21 cellular contexts compared by ENCODE assay signal in genomic region chr13:24218320-24218719, GRCh38. TPM values are rescaled to one million over a fixed set of nuclear protein-coding genes. Genes with fewer than 3 reads are reported as not detected.
A peak's percentile ranks its signal among the peaks of the same experiment; 100 is the strongest.
DNase-seq lines count a peak whose midpoint lies in the region; ATAC-seq, FAIRE-seq and TF ChIP-seq lines count a peak whose summit lies in the region.
"Had no signal": no experiment of that assay in that cellular context is flagged by ENCODE, and none has a peak within 500 bp of the region (broad histone marks: within the 10 kb centered on the region; RNA-seq: fewer than 3 reads in every experiment).

No MANE protein-coding gene starts in this region.

- no peak overlapping the region; the same call in 1 of the 2 replicates for H3K27ac ChIP-seq in BLaER1
- peak overlapping the region; percentile 69 for H3K27ac ChIP-seq in HepG2 (ENCODE audit: extremely low read length, insufficient read depth, low read length)
- H3K27ac ChIP-seq in stomach = peak overlapping the region in 3 of 5 donors; percentile 42 to 57 (median 46)
- H3K27ac ChIP-seq: HL-60, testis had no signal

- TF ChIP-seq CTCF in HepG2 (CRISPR knock-in tag; IDR thresholded peaks at IDR 0.05) (no peak), stomach (IDR thresholded peaks at IDR 0.05) (no peak), mesothelial cell of epicardium (IDR thresholded peaks at IDR 0.05; ENCODE audit: unreplicated experiment) (no peak)

- H3K4me2 ChIP-seq in BLaER1 (peak overlapping the region; percentile 52; the same call in 1 of the 2 replicates), HepG2 (ENCODE audit: low read depth, low read length) (peak overlapping the region; percentile 49)

- H3K4me1 ChIP-seq in BLaER1 = peaks cover 52% of the 10 kb centered on the region
- H3K4me1 ChIP-seq in adipocyte (ENCODE audit: control insufficient read depth, insufficient read depth, low read length) = peaks cover 27% of the 10 kb centered on the region
- H3K4me1 ChIP-seq in HepG2 (ENCODE audit: insufficient read depth, low read length) = peaks cover 83% of the 10 kb centered on the region
- peaks cover 35 to 71% (median 52%) of the 10 kb centered on the region in 4 donors for H3K4me1 ChIP-seq in stomach

- no peak for TF ChIP-seq POLR2A in HepG2 (IDR thresholded peaks at IDR 0.05; ENCODE audit: insufficient read depth in 1 of 2, low read depth in 2 of 2, low read length in 2 of 2)
- TF ChIP-seq POLR2A in stomach (IDR thresholded peaks at IDR 0.05) = no peak

- no peak for FAIRE-seq in HepG2 (lab: Jason Lieb, UNC)
- FAIRE-seq: endometrium, TTC549 had no signal

- H3K36me3 Mint-ChIP-seq in mesothelial cell of epicardium = no peaks in the 10 kb centered on the region
- H3K36me3 Mint-ChIP-seq: CD8-positive, alpha-beta T cell had no signal

- H3K9me3 ChIP-seq in BLaER1 (no peaks in the 10 kb centered on the region), adipocyte (ENCODE audit: control insufficient read depth, low read length) (no peaks in the 10 kb centered on the region), HepG2 (ENCODE audit: low read length) (no peaks in the 10 kb centered on the region), stomach (no peaks in the 10 kb centered on the region)
- H3K9me3 ChIP-seq: testis had no signal

- no TSS peak for BruUV-seq in HepG2 (replicated peaks; lab: Mats Ljungman, UMichigan)

- H3K27me3 ChIP-seq in BLaER1 (no peaks in the 10 kb centered on the region), adipocyte (replicated peaks; ENCODE audit: control insufficient read depth, insufficient read depth, low read length) (no peaks in the 10 kb centered on the region), HepG2 (ENCODE audit: control insufficient read depth in 1 of 2, insufficient read depth in 2 of 2, low read length in 2 of 2) (no peaks in the 10 kb centered on the region), stomach (no peaks in the 10 kb centered on the region)
- H3K27me3 ChIP-seq: testis had no signal

- H2AFZ ChIP-seq in HepG2 (ENCODE audit: low read length) = no peak overlapping the region

- no peak for TF ChIP-seq EP300 in HepG2 (IDR thresholded peaks at IDR 0.05; ENCODE audit: low read depth in 2 of 2, low read length in 2 of 2)
- TF ChIP-seq EP300 in HepG2 (CRISPR knock-in tag; IDR thresholded peaks at IDR 0.05; ENCODE audit: borderline replicate concordance) = no peak
- no peak for TF ChIP-seq EP300 in stomach (IDR thresholded peaks at IDR 0.05)

- in situ Hi-C loops in HepG2 (cut with HindIII; ENCODE audit: extremely low pct_ligation_motif_present, low pct_unique_long_range_greater_than_20kb) = no loop called here

- no peak for TF ChIP-seq RAD21 in HepG2 (CRISPR knock-in tag; IDR thresholded peaks at IDR 0.05)

- H3K79me2 ChIP-seq in HepG2 (ENCODE audit: insufficient read depth, low read length) = peaks cover 14% of the 10 kb centered on the region

- H3K4me3 Mint-ChIP-seq in mesothelial cell of epicardium = no peak overlapping the region
- H3K4me3 Mint-ChIP-seq: CD8-positive, alpha-beta T cell had no signal

- H4K20me1 ChIP-seq in BLaER1 (no peaks in the 10 kb centered on the region), HepG2 (ENCODE audit: insufficient read depth, low read length) (no peaks in the 10 kb centered on the region)

- intact Hi-C loops in HepG2 (cut with micrococcal nuclease; ENCODE audit: unreplicated experiment) (loop anchor here (5.0 kb wide), 1 partner anchor 111 kb away; no protein-coding TSS in a partner anchor), stomach (cut with DNase I; ENCODE audit: low total_unique reads) (no loop called here)

- H3K27me3 Mint-ChIP-seq in mesothelial cell of epicardium (ENCODE audit: low read depth) = no peaks in the 10 kb centered on the region

- H3K9ac ChIP-seq in BLaER1 (no peak overlapping the region), adipocyte (ENCODE audit: low read length) (peak overlapping the region; percentile 7), HepG2 (ENCODE audit: insufficient read depth, low read depth, low read length) (peak overlapping the region; percentile 46; the same call in 1 of the 2 replicates)

- no peaks in the 10 kb centered on the region for H3K36me3 ChIP-seq in BLaER1
- no peaks in the 10 kb centered on the region for H3K36me3 ChIP-seq in adipocyte (ENCODE audit: control insufficient read depth, insufficient read depth, low read length, severe bottlenecking)
- peaks cover 1 to 3% of the 10 kb centered on the region in 2 experiments; a peak in 2 of 5 replicates for H3K36me3 ChIP-seq in HepG2 (replicated peaks in 1 of 2; ENCODE audit: control insufficient read depth in 1 of 2, insufficient read depth in 2 of 2, low read length in 2 of 2)
- H3K36me3 ChIP-seq in stomach = peaks cover 3 to 8% (median 7%) of the 10 kb centered on the region in 4 donors

- H3K9me3 Mint-ChIP-seq in mesothelial cell of epicardium = no peaks in the 10 kb centered on the region
- H3K9me3 Mint-ChIP-seq: CD8-positive, alpha-beta T cell had no signal

- POLR2A ChIA-PET in HepG2 (lab: Yijun Ruan, JAX) = interaction anchor here (1.2 to 3.2 kb wide), 5 partner anchors 35 to 202 kb away, joined by 3 to 17 read pairs (median 5); partner anchors contain the start of gene SPATA13

- H3K27ac Mint-ChIP-seq in mesothelial cell of epicardium = no peak overlapping the region

- DNase-seq in adipocyte (ENCODE audit: low read depth) = no peak
- DNase-seq in HepG2 (ENCODE audit: low spot score) = no peak
- no peak for DNase-seq in stomach
- no peak for DNase-seq in NCI-H69 (lab: John Stamatoyannopoulos, UW)
- no peak for DNase-seq in NCI-H82 (lab: John Stamatoyannopoulos, UW)
- no peak for DNase-seq in mesothelial cell of epicardium (ENCODE audit: low spot score in 2 of 2, unreplicated experiment in 2 of 2)
- DNase-seq: activated CD4-positive, alpha-beta T cell treated with anti-CD3 and anti-CD28 coated beads for 4 hours; activated effector memory CD4-positive, alpha-beta T cell treated with anti-CD3 and anti-CD28 coated beads, Interleukin-2, amount 50 U/mL, for 16 hours; amniotic stem cell; CD8-positive, alpha-beta T cell; DMS79; NCI-H446 treated with DMSO at 0.1 percent for 48 hours; occipital lobe; stimulated activated CD4-positive, alpha-beta T cell treated with anti-CD3 and anti-CD28 coated beads, Interleukin-4, amount 100 ng/mL, for 1 hour; SW 1271; testis had no signal

- H3K4me3 ChIP-seq in BLaER1 = no peak overlapping the region
- no peak overlapping the region for H3K4me3 ChIP-seq in adipocyte (ENCODE audit: low read length)
- H3K4me3 ChIP-seq in HepG2 (replicated peaks in 1 of 3; ENCODE audit: insufficient read depth in 1 of 3, low read depth in 2 of 3, low read length in 3 of 3) = no peak overlapping the region; a peak in 1 of 6 replicates
- no peak overlapping the region for H3K4me3 ChIP-seq in stomach
- H3K4me3 ChIP-seq: testis had no signal

- ATAC-seq in HepG2 (peak; percentile 11), HG03108 (IDR thresholded peaks at IDR 0.05; ENCODE audit: unreplicated experiment) (no peak)
- ATAC-seq: CD8-positive, alpha-beta T cell had no signal

- H3K4me1 Mint-ChIP-seq in mesothelial cell of epicardium = peaks cover 1% of the 10 kb centered on the region

- CTCF ChIA-PET in HepG2 (lab: Yijun Ruan, JAX; ENCODE audit: low intra/inter-chr PET ratio, low total read pairs) = interaction anchor here (1.4 kb wide), 1 partner anchor 165 kb away, joined by 8 read pairs; no protein-coding TSS in a partner anchor

- WGBS in HepG2 (ENCODE audit: low lambda C conversion rate) = 100% methylated on average over 2 of the region's 2 CpGs
- 74 to 91% (median 82%) methylated on average over 2 of the region's 2 CpGs for whole genome bisulfite sequencing in stomach, 5 donors

TF ChIP-seq in HepG2, 621 proteins besides CTCF, POLR2A, EP300 and RAD21 (continues in another document):
- 0 out of 2 replicates have a peak, but pooled peaks have one; percentile 4 for TF ChIP-seq ZMAT3 (CRISPR knock-in tag; conservative IDR thresholded peaks at IDR 0.05)
- TF ChIP-seq FOXC1 (CRISPR knock-in tag; IDR thresholded peaks at IDR 0.05; ENCODE audit: borderline replicate concordance) = 0 out of 2 replicates have a peak, but pooled peaks have one; percentile 11
- TF ChIP-seq U2AF2 (IDR thresholded peaks at IDR 0.05; ENCODE audit: low read depth, low read length) = no peak
- no peak for TF ChIP-seq IKZF5 (CRISPR knock-in tag; IDR thresholded peaks at IDR 0.05)

RNA-seq across cellular contexts. Expression of gene SPATA13, which starts 57.8 kb away (rescaled TPM):
- 11.3 and 13.7 TPM in 2 replicates for total RNA-seq in HepG2 (2016; rRNA removed; fragmentation: Illumina TruSeq; extraction: Trizol)
- 11.8 and 12.8 TPM in 2 replicates for total RNA-seq in HepG2 (2016; cell fraction: cytosol; rRNA removed; fragmentation: Illumina TruSeq; extraction: Trizol; ENCODE audit: low read depth)
- total RNA-seq in HepG2 (2016; cell fraction: insoluble cytoplasmic fraction; rRNA removed; fragmentation: Illumina TruSeq; extraction: Trizol) = 10.7 and 11.9 TPM in 2 replicates
- total RNA-seq in HepG2 (2016; cell fraction: membrane; rRNA removed; fragmentation: Illumina TruSeq; extraction: Trizol) = 14.0 and 14.4 TPM in 2 replicates
- 14.8 and 20.6 TPM in 2 replicates for total RNA-seq in HepG2 (2016; cell fraction: nucleus; rRNA removed; fragmentation: Illumina TruSeq; extraction: Trizol)
- 11.9 and 14.2 TPM in 2 replicates for polyA plus RNA-seq in HepG2 (2011; rRNA removed)
- 7.6 and 7.8 TPM in 2 replicates for polyA plus RNA-seq in HepG2 (2011; cell fraction: cytosol; rRNA removed)
- polyA plus RNA-seq in HepG2 (2011; cell fraction: nucleus; rRNA removed) = 16.9 and 19.6 TPM in 2 replicates
- polyA plus RNA-seq in HepG2 (2012) = 9.0 and 12.6 TPM in 2 replicates
- 0.14 and 0.44 TPM in 2 replicates for polyA plus RNA-seq in HepG2 (2016; cell fraction: cytosol; fragmentation: Illumina TruSeq; extraction: Trizol; ENCODE audit: low read depth)
- 8.3 and 9.4 TPM in 2 replicates for polyA plus RNA-seq in HepG2 (2016; cell fraction: insoluble cytoplasmic fraction; fragmentation: Illumina TruSeq; extraction: Trizol; ENCODE audit: low read depth)
- polyA plus RNA-seq in HepG2 (2016; cell fraction: membrane; fragmentation: Illumina TruSeq; extraction: Trizol; ENCODE audit: low read depth) = 1.0 and 1.1 TPM in 2 replicates
- polyA plus RNA-seq in HepG2 (2016; cell fraction: nucleus; fragmentation: Illumina TruSeq; extraction: Trizol; ENCODE audit: insufficient read depth, low read depth) = 19.2 and 24.3 TPM in 2 replicates
- 7.6 and 24.7 TPM in 2 replicates for polyA minus RNA-seq in HepG2 (2011; rRNA and poly(A)+ RNA removed; ENCODE audit: low replicate concordance)
- polyA minus RNA-seq in HepG2 (2011; cell fraction: cytosol; rRNA and poly(A)+ RNA removed) = 12.2 and 13.8 TPM in 2 replicates
- polyA minus RNA-seq in HepG2 (2011; cell fraction: nucleus; rRNA and poly(A)+ RNA removed) = 33.6 and 33.8 TPM in 2 replicates
- 100 to 1,000 TPM in 1 of 5 donors, 10 to 100 TPM in 4; 46.7 to 156 (median 71.6) TPM for total RNA-seq in stomach
- polyA plus RNA-seq in stomach = 10 to 100 TPM in 2 of 3 donors, 1 to 10 TPM in 1; 3.6 to 24.4 (median 13.8) TPM
- total RNA-seq in mesothelial cell of epicardium = 2.9 to 3.8 TPM (median 3.7 TPM) in 3 replicates
